14 cellular contexts compared by ENCODE assay signal in genomic region chr9:120336021-120336752, GRCh38.
A peak's percentile ranks its signal among the peaks of the same experiment; 100 is the strongest.
DNase-seq lines count a peak whose midpoint lies in the region; ATAC-seq lines count a peak whose summit lies in the region.
"Had no signal": no experiment of that assay in that cellular context is flagged by ENCODE, and none has a peak within 500 bp of the region (broad histone marks: within the 10 kb centered on the region; RNA-seq: fewer than 3 reads in every experiment).

No MANE protein-coding gene starts in this region.

- peak; percentile 91 for ATAC-seq in HG03565 (IDR thresholded peaks at IDR 0.05; ENCODE audit: unreplicated experiment)
- ATAC-seq in activated T-helper 17 cell treated with anti-CD3 and anti-CD28 coated beads, Interleukin-2, amount 50 U/mL, for 72 hours (replicated peaks), result peak; percentile 97
- ATAC-seq in GM21576 (IDR thresholded peaks at IDR 0.05; ENCODE audit: unreplicated experiment), result no peak

- H3K27ac Mint-ChIP-seq in activated CD4-positive, alpha-beta memory T cell treated with anti-CD3 and anti-CD28 coated beads for 36 hours, result no peak overlapping the region
- H3K27ac Mint-ChIP-seq in activated CD4-positive, alpha-beta memory T cell treated with anti-CD3 and anti-CD28 coated beads, Interleukin-2, amount 10 ng/mL, durations not matched to agents 7 days and 5 days, result no peak overlapping the region
- peak overlapping the region; percentile 40 for H3K27ac Mint-ChIP-seq in activated T-helper 17 cell treated with anti-CD3 and anti-CD28 coated beads, Interleukin-2, amount 50 U/mL, for 72 hours
- H3K27ac Mint-ChIP-seq: IgD-negative memory B cell had no signal

- intact Hi-C loops in activated CD4-positive, alpha-beta memory T cell treated with anti-CD3 and anti-CD28 coated beads for 36 hours (cut with micrococcal nuclease), result no loop called here

- no peak overlapping the region for H3K4me3 Mint-ChIP-seq in activated CD4-positive, alpha-beta memory T cell treated with anti-CD3 and anti-CD28 coated beads for 36 hours
- no peak overlapping the region for H3K4me3 Mint-ChIP-seq in activated CD4-positive, alpha-beta memory T cell treated with anti-CD3 and anti-CD28 coated beads, Interleukin-2, amount 10 ng/mL, durations not matched to agents 7 days and 5 days
- H3K4me3 Mint-ChIP-seq in activated T-helper 17 cell treated with anti-CD3 and anti-CD28 coated beads, Interleukin-2, amount 50 U/mL, for 72 hours, result no peak overlapping the region
- H3K4me3 Mint-ChIP-seq: IgD-negative memory B cell had no signal

- CTCF ChIA-PET in activated CD4-positive, alpha-beta memory T cell treated with anti-CD3 and anti-CD28 coated beads for 36 hours (lab: Charles Lee), result no interaction called here
- CTCF ChIA-PET in activated CD4-positive, alpha-beta memory T cell treated with anti-CD3 and anti-CD28 coated beads, Interleukin-2, amount 10 ng/mL, durations not matched to agents 7 days and 5 days (lab: Charles Lee), result no interaction called here

- DNase-seq in activated CD4-positive, alpha-beta memory T cell treated with anti-CD3 and anti-CD28 coated beads for 36 hours, result peak; percentile 33
- DNase-seq in activated CD4-positive, alpha-beta memory T cell treated with anti-CD3 and anti-CD28 coated beads, Interleukin-2, amount 10 ng/mL, durations not matched to agents 7 days and 5 days, result no peak
- DNase-seq in renal cortical epithelial cell (ENCODE audit: low read depth), result peak; percentile 54
- no peak for DNase-seq in cerebellum (ENCODE audit: low spot score)
- no peak for DNase-seq in NCI-H526 treated with DMSO at 0.1 percent for 48 hours (lab: John Stamatoyannopoulos, UW)
- DNase-seq: activated CD8-positive, alpha-beta memory T cell treated with anti-CD3 and anti-CD28 coated beads, Interleukin-2, amount 50 U/mL, for 48 hours; aorta; NCI-H1417 treated with DMSO at 0.1 percent for 48 hours; ovary; trophoblast cell had no signal

- no peaks in the 10 kb centered on the region for H3K36me3 Mint-ChIP-seq in activated CD4-positive, alpha-beta memory T cell treated with anti-CD3 and anti-CD28 coated beads for 36 hours
- H3K36me3 Mint-ChIP-seq in activated CD4-positive, alpha-beta memory T cell treated with anti-CD3 and anti-CD28 coated beads, Interleukin-2, amount 10 ng/mL, durations not matched to agents 7 days and 5 days (ENCODE audit: low read depth), result no peaks in the 10 kb centered on the region
- no peaks in the 10 kb centered on the region for H3K36me3 Mint-ChIP-seq in activated T-helper 17 cell treated with anti-CD3 and anti-CD28 coated beads, Interleukin-2, amount 50 U/mL, for 72 hours (ENCODE audit: low read depth)
- H3K36me3 Mint-ChIP-seq: IgD-negative memory B cell had no signal

- POLR2A ChIA-PET in activated CD4-positive, alpha-beta memory T cell treated with anti-CD3 and anti-CD28 coated beads for 36 hours (lab: Charles Lee), result no interaction called here
- POLR2A ChIA-PET in activated CD4-positive, alpha-beta memory T cell treated with anti-CD3 and anti-CD28 coated beads, Interleukin-2, amount 10 ng/mL, durations not matched to agents 7 days and 5 days (lab: Charles Lee), result no interaction called here

- H3K9me3 Mint-ChIP-seq in activated CD4-positive, alpha-beta memory T cell treated with anti-CD3 and anti-CD28 coated beads for 36 hours, result no peaks in the 10 kb centered on the region
- H3K9me3 Mint-ChIP-seq in activated CD4-positive, alpha-beta memory T cell treated with anti-CD3 and anti-CD28 coated beads, Interleukin-2, amount 10 ng/mL, durations not matched to agents 7 days and 5 days, result no peaks in the 10 kb centered on the region
- H3K9me3 Mint-ChIP-seq in activated T-helper 17 cell treated with anti-CD3 and anti-CD28 coated beads, Interleukin-2, amount 50 U/mL, for 72 hours, result no peaks in the 10 kb centered on the region

- H3K27me3 Mint-ChIP-seq in activated CD4-positive, alpha-beta memory T cell treated with anti-CD3 and anti-CD28 coated beads for 36 hours, result peaks cover 17% of the 10 kb centered on the region
- H3K27me3 Mint-ChIP-seq in activated CD4-positive, alpha-beta memory T cell treated with anti-CD3 and anti-CD28 coated beads, Interleukin-2, amount 10 ng/mL, durations not matched to agents 7 days and 5 days, result peaks cover 5% of the 10 kb centered on the region
- H3K27me3 Mint-ChIP-seq in activated T-helper 17 cell treated with anti-CD3 and anti-CD28 coated beads, Interleukin-2, amount 50 U/mL, for 72 hours, result peaks cover 17% of the 10 kb centered on the region

- H3K4me1 Mint-ChIP-seq in activated CD4-positive, alpha-beta memory T cell treated with anti-CD3 and anti-CD28 coated beads for 36 hours (ENCODE audit: low read depth), result peaks cover 10% of the 10 kb centered on the region
- peaks cover 6% of the 10 kb centered on the region for H3K4me1 Mint-ChIP-seq in activated CD4-positive, alpha-beta memory T cell treated with anti-CD3 and anti-CD28 coated beads, Interleukin-2, amount 10 ng/mL, durations not matched to agents 7 days and 5 days
- H3K4me1 Mint-ChIP-seq in activated T-helper 17 cell treated with anti-CD3 and anti-CD28 coated beads, Interleukin-2, amount 50 U/mL, for 72 hours, result peaks cover 7% of the 10 kb centered on the region

Comparison
In these comparisons a context has a peak if more than half of its experiments do, and no peak if none do; other contexts are left out.
1. DNase-seq: peak in activated CD4-positive, alpha-beta memory T cell treated with anti-CD3 and anti-CD28 coated beads for 36 hours (single experiment) and renal cortical epithelial cell (single experiment); none in activated CD4-positive, alpha-beta memory T cell treated with anti-CD3 and anti-CD28 coated beads, Interleukin-2, amount 10 ng/mL, durations not matched to agents 7 days and 5 days (single experiment), cerebellum (single experiment) and NCI-H526 treated with DMSO at 0.1 percent for 48 hours (single experiment).